8 cellular contexts compared by ENCODE assay signal in the genomic region with DNA sequence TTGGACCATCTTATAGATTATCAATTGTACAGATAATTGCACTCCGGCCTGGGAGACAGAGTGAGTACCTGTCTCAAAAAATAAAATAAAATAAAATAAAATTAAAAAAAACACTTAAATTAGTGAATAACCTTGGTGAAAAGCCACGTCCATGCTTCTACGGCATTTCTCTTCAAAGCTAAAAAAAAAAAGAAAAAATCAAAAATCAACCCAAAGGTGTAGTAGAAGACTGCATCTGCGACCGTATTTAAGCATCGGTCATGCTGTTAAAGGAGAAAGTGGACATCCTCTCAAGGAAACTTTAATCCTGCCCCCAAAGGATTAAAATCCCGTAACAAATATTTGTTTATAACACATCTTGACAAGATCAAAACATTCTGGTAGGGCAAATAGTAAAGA. TPM values are rescaled to one million over a fixed set of nuclear protein-coding genes. Genes with fewer than 3 reads are reported as not detected.
DNase-seq lines count a peak whose midpoint lies in the region; ATAC-seq, FAIRE-seq and TF ChIP-seq lines count a peak whose summit lies in the region.

No MANE protein-coding gene starts in this region.

- peak overlapping the region; percentile 85 for H3K9ac ChIP-seq in HUES64 (ENCODE audit: low read depth, low read length)
- H3K9ac ChIP-seq in mucosa of rectum (ENCODE audit: low read depth in 1 of 2, low read length in 2 of 2), result peak overlapping the region; percentile 94 to 97

- H3K36me3 ChIP-seq in HUES64 (ENCODE audit: insufficient read depth, low read length), result peaks cover 23% of the 10 kb centered on the region
- H3K36me3 ChIP-seq in bronchial epithelial cell (ENCODE audit: control insufficient read depth, insufficient read depth, low read length), result peaks cover 2% of the 10 kb centered on the region
- H3K36me3 ChIP-seq in mucosa of rectum (ENCODE audit: control insufficient read depth in 2 of 2, insufficient read depth in 2 of 2, low read length in 2 of 2), result peaks cover 6% of the 10 kb centered on the region in 2 donors

- no peak for ATAC-seq in HG03139 (IDR thresholded peaks at IDR 0.05; ENCODE audit: unreplicated experiment)

- WGBS in HUES64, result 39% methylated on average over 5 of the region's 7 CpGs

- peak overlapping the region; percentile 97 for H3K27ac ChIP-seq in 22Rv1
- peak overlapping the region; percentile 100; the same call in 1 of the 2 replicates for H3K27ac ChIP-seq in HUES64 (ENCODE audit: low read depth, low read length)
- H3K27ac ChIP-seq in mucosa of rectum (ENCODE audit: low read depth in 2 of 2, low read length in 2 of 2), result peak overlapping the region; percentile 99 to 100

- peaks cover 22% of the 10 kb centered on the region for H3K4me1 ChIP-seq in HUES64 (ENCODE audit: insufficient read depth, low read length)
- H3K4me1 ChIP-seq in mucosa of rectum (ENCODE audit: control insufficient read depth in 2 of 2, insufficient read depth in 2 of 2, low read length in 2 of 2), result peaks cover 4 to 14% of the 10 kb centered on the region in 2 donors

- TF ChIP-seq CTCF in 22Rv1 (IDR thresholded peaks at IDR 0.05) (no peak), bronchial epithelial cell (IDR thresholded peaks at IDR 0.05; ENCODE audit: insufficient read depth, low read length, severe bottlenecking) (no peak)

- no peaks in the 10 kb centered on the region for H3K9me3 ChIP-seq in HUES64 (ENCODE audit: insufficient read depth, low read depth, low read length)
- no peaks in the 10 kb centered on the region for H3K9me3 ChIP-seq in mucosa of rectum (ENCODE audit: control insufficient read depth in 2 of 2, low read length in 2 of 2)

- no peak for DNase-seq in bronchial epithelial cell (ENCODE audit: low read depth)
- no peak for DNase-seq in AML-193 (lab: John Stamatoyannopoulos, UW)
- no peak for DNase-seq in NCI-H2227 (lab: John Stamatoyannopoulos, UW; ENCODE audit: unreplicated experiment)
- DNase-seq in GM19238 (ENCODE audit: insufficient read length, low spot score), result no peak

- FAIRE-seq in bronchial epithelial cell (lab: Jason Lieb, UNC), result no peak

- peak overlapping the region; percentile 67 for H3K4me3 ChIP-seq in HUES64 (ENCODE audit: low read length)
- peak overlapping the region; percentile 93 for H3K4me3 ChIP-seq in bronchial epithelial cell (ENCODE audit: low read depth, low read length)
- peak overlapping the region; percentile 76 to 80 for H3K4me3 ChIP-seq in mucosa of rectum (ENCODE audit: low read length in 2 of 2)

- H3K27me3 ChIP-seq in HUES64 (ENCODE audit: insufficient read depth, low read length) (no peaks in the 10 kb centered on the region), bronchial epithelial cell (ENCODE audit: control insufficient read depth, insufficient read depth, low read length) (no peaks in the 10 kb centered on the region), mucosa of rectum (ENCODE audit: control insufficient read depth in 2 of 2, insufficient read depth in 2 of 2, low read length in 2 of 2) (no peaks in the 10 kb centered on the region)

RNA-seq across cellular contexts. Expression of gene RNF138, which starts 0.3 kb away (rescaled TPM):
- polyA plus RNA-seq in HUES64 (2013, experiment 1 of 2), result 86.8 TPM
- 87.1 TPM for polyA plus RNA-seq in HUES64 (2013, experiment 2 of 2)
- total RNA-seq in bronchial epithelial cell, result 18.2 and 19.6 TPM in 2 replicates
